1 cellular context compared by ENCODE assay signal in the genomic region with DNA sequence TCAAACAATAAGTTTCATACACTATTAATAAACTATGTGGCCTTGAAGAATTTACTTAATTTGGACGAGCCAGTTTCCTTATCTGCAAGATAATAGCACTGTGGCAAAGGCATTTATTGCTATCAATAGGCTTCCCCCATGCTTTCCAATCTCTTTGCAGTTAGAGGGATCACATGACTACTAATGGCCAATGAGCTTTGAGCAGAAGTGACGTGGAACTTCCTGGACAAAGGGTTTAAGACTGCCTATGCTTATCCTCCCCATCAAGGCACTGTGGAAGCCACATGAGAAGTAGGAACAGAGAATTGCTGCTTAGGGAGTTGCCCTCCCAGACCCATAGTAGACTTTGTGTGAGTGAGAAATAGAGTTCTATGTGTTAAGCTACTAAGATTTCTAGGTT.
TF ChIP-seq lines count a peak whose summit lies in the region.

No MANE protein-coding gene starts in this region.

TF ChIP-seq in H1, 55 proteins besides CTCF, POLR2A, EP300 and RAD21:
- TF ChIP-seq, protein P1, sequence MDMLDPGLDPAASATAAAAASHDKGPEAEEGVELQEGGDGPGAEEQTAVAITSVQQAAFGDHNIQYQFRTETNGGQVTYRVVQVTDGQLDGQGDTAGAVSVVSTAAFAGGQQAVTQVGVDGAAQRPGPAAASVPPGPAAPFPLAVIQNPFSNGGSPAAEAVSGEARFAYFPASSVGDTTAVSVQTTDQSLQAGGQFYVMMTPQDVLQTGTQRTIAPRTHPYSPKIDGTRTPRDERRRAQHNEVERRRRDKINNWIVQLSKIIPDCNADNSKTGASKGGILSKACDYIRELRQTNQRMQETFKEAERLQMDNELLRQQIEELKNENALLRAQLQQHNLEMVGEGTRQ (IDR thresholded peaks at IDR 0.05; ENCODE audit: low read length), result peak; percentile 24; the same call in 1 of the 2 replicates
- TF ChIP-seq TCF12 (IDR thresholded peaks at IDR 0.05; ENCODE audit: low read depth, low read length) (no peak), TEAD4 (IDR thresholded peaks at IDR 0.05; ENCODE audit: low read depth, low read length) (no peak)
- TF ChIP-seq, protein P2, sequence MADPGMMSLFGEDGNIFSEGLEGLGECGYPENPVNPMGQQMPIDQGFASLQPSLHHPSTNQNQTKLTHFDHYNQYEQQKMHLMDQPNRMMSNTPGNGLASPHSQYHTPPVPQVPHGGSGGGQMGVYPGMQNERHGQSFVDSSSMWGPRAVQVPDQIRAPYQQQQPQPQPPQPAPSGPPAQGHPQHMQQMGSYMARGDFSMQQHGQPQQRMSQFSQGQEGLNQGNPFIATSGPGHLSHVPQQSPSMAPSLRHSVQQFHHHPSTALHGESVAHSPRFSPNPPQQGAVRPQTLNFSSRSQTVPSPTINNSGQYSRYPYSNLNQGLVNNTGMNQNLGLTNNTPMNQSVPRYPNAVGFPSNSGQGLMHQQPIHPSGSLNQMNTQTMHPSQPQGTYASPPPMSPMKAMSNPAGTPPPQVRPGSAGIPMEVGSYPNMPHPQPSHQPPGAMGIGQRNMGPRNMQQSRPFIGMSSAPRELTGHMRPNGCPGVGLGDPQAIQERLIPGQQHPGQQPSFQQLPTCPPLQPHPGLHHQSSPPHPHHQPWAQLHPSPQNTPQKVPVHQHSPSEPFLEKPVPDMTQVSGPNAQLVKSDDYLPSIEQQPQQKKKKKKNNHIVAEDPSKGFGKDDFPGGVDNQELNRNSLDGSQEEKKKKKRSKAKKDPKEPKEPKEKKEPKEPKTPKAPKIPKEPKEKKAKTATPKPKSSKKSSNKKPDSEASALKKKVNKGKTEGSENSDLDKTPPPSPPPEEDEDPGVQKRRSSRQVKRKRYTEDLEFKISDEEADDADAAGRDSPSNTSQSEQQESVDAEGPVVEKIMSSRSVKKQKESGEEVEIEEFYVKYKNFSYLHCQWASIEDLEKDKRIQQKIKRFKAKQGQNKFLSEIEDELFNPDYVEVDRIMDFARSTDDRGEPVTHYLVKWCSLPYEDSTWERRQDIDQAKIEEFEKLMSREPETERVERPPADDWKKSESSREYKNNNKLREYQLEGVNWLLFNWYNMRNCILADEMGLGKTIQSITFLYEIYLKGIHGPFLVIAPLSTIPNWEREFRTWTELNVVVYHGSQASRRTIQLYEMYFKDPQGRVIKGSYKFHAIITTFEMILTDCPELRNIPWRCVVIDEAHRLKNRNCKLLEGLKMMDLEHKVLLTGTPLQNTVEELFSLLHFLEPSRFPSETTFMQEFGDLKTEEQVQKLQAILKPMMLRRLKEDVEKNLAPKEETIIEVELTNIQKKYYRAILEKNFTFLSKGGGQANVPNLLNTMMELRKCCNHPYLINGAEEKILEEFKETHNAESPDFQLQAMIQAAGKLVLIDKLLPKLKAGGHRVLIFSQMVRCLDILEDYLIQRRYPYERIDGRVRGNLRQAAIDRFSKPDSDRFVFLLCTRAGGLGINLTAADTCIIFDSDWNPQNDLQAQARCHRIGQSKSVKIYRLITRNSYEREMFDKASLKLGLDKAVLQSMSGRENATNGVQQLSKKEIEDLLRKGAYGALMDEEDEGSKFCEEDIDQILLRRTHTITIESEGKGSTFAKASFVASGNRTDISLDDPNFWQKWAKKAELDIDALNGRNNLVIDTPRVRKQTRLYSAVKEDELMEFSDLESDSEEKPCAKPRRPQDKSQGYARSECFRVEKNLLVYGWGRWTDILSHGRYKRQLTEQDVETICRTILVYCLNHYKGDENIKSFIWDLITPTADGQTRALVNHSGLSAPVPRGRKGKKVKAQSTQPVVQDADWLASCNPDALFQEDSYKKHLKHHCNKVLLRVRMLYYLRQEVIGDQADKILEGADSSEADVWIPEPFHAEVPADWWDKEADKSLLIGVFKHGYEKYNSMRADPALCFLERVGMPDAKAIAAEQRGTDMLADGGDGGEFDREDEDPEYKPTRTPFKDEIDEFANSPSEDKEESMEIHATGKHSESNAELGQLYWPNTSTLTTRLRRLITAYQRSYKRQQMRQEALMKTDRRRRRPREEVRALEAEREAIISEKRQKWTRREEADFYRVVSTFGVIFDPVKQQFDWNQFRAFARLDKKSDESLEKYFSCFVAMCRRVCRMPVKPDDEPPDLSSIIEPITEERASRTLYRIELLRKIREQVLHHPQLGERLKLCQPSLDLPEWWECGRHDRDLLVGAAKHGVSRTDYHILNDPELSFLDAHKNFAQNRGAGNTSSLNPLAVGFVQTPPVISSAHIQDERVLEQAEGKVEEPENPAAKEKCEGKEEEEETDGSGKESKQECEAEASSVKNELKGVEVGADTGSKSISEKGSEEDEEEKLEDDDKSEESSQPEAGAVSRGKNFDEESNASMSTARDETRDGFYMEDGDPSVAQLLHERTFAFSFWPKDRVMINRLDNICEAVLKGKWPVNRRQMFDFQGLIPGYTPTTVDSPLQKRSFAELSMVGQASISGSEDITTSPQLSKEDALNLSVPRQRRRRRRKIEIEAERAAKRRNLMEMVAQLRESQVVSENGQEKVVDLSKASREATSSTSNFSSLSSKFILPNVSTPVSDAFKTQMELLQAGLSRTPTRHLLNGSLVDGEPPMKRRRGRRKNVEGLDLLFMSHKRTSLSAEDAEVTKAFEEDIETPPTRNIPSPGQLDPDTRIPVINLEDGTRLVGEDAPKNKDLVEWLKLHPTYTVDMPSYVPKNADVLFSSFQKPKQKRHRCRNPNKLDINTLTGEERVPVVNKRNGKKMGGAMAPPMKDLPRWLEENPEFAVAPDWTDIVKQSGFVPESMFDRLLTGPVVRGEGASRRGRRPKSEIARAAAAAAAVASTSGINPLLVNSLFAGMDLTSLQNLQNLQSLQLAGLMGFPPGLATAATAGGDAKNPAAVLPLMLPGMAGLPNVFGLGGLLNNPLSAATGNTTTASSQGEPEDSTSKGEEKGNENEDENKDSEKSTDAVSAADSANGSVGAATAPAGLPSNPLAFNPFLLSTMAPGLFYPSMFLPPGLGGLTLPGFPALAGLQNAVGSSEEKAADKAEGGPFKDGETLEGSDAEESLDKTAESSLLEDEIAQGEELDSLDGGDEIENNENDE (IDR thresholded peaks at IDR 0.05; ENCODE audit: insufficient replicate concordance, low read length), result no peak
